In genomic region chr4:56723831-56724230, GRCh38 we compare ENCODE assay signal across 17 cellular contexts. TPM values are rescaled to one million over a fixed set of nuclear protein-coding genes. Genes with fewer than 3 reads are reported as not detected.
"Had no signal": no experiment of that assay in that cellular context is flagged by ENCODE, and none has a peak within 500 bp of the region (broad histone marks: within the 10 kb centered on the region; RNA-seq: fewer than 3 reads in every experiment).

No MANE protein-coding gene starts in this region.

- H3K27me3 Mint-ChIP-seq: T-cell had no signal

- H3K4me3 ChIP-seq: lower lobe of right lung, SK-N-MC had no signal

- DNase-seq: activated CD4-positive, CD25-positive, alpha-beta regulatory T cell treated with anti-CD3 and anti-CD28 coated beads, Interleukin-2, amount 50 U/mL, for 72 hours; activated effector memory CD4-positive, alpha-beta T cell treated with Interleukin-2 at 50 U/mL for 16 hours; activated naive CD8-positive, alpha-beta T cell treated with anti-CD3 and anti-CD28 coated beads, Interleukin-2, amount 10 ng/mL, durations not matched to agents 7 days and 5 days; anterior cingulate cortex; brain microvascular endothelial cell; cerebellar nuclear complex; effector CD8-positive, alpha-beta T cell; head of caudate nucleus; immature natural killer cell; left cardiac atrium; lower lobe of right lung; midbrain; T-cell; T-helper 9 cell had no signal

- ATAC-seq: left cardiac atrium, sciatic nerve had no signal

- H3K27ac Mint-ChIP-seq: activated naive CD8-positive, alpha-beta T cell treated with anti-CD3 and anti-CD28 coated beads, Interleukin-2, amount 10 ng/mL, durations not matched to agents 7 days and 5 days had no signal

- H3K4me3 Mint-ChIP-seq: activated naive CD8-positive, alpha-beta T cell treated with anti-CD3 and anti-CD28 coated beads, Interleukin-2, amount 10 ng/mL, durations not matched to agents 7 days and 5 days; neural crest cell; T-cell had no signal

- H3K36me3 ChIP-seq: brain microvascular endothelial cell, lower lobe of right lung had no signal

- H3K36me3 Mint-ChIP-seq: activated naive CD8-positive, alpha-beta T cell treated with anti-CD3 and anti-CD28 coated beads, Interleukin-2, amount 10 ng/mL, durations not matched to agents 7 days and 5 days; immature natural killer cell; T-cell had no signal

- H3K9me3 Mint-ChIP-seq: immature natural killer cell, neural crest cell, T-cell had no signal

- H3K4me1 Mint-ChIP-seq: immature natural killer cell, neural crest cell had no signal

- H3K9me3 ChIP-seq: lower lobe of right lung had no signal

- H3K27me3 ChIP-seq: brain microvascular endothelial cell had no signal

- H3K27ac ChIP-seq: brain microvascular endothelial cell, lower lobe of right lung, SK-N-MC had no signal

RNA-seq across cellular contexts. Expression of gene HOPX, which starts 42.7 kb away (rescaled TPM):
- total RNA-seq: neural crest cell had no signal
